In genomic region chr17:49646391-49647255, GRCh38 we compare ENCODE assay signal across 8 cellular contexts. TPM values are rescaled to one million over a fixed set of nuclear protein-coding genes. Genes with fewer than 3 reads are reported as not detected.
DNase-seq lines count a peak whose midpoint lies in the region; ATAC-seq and TF ChIP-seq lines count a peak whose summit lies in the region.

No MANE protein-coding gene starts in this region.

- no TSS peak for BruUV-seq in OCI-LY7 (replicated peaks; lab: Mats Ljungman, UMichigan)

- H3K27me3 Mint-ChIP-seq in activated T-helper 2 cell treated with anti-CD3 and anti-CD28 coated beads, Interferon-gamma antibody, Interleukin-2, Interleukin-4, amounts not matched to agents 10 μg/mL and 5 μg/mL and 100 μg/mL, durations not matched to agents 14 hours and 24 hours and 36 hours (ENCODE audit: low read depth): no peaks in the 10 kb centered on the region

- no peak overlapping the region for H3K4me2 ChIP-seq in OCI-LY7 (ENCODE audit: low read length)

- no peak overlapping the region for H2AFZ ChIP-seq in OCI-LY7 (ENCODE audit: low read length)

- peaks cover 20% of the 10 kb centered on the region; the same call in 1 of the 2 replicates for H3K36me3 ChIP-seq in OCI-LY7 (ENCODE audit: insufficient read depth, low read length)

- no peak overlapping the region for H3K4me3 Mint-ChIP-seq in activated T-helper 2 cell treated with anti-CD3 and anti-CD28 coated beads, Interferon-gamma antibody, Interleukin-2, Interleukin-4, amounts not matched to agents 10 μg/mL and 5 μg/mL and 100 μg/mL, durations not matched to agents 14 hours and 24 hours and 36 hours (ENCODE audit: low read depth)

- no peaks in the 10 kb centered on the region for H3K9me2 ChIP-seq in OCI-LY7 (ENCODE audit: insufficient read depth, low read length)

- no peaks in the 10 kb centered on the region for H3K36me3 Mint-ChIP-seq in activated T-helper 2 cell treated with anti-CD3 and anti-CD28 coated beads, Interferon-gamma antibody, Interleukin-2, Interleukin-4, amounts not matched to agents 10 μg/mL and 5 μg/mL and 100 μg/mL, durations not matched to agents 14 hours and 24 hours and 36 hours (ENCODE audit: low read depth)

- no peaks in the 10 kb centered on the region for H3K9me3 ChIP-seq in OCI-LY7 (ENCODE audit: low read length)

- 0 out of 2 replicates have a peak, but pooled peaks cover 5% of the 10 kb centered on the region for H4K20me1 ChIP-seq in OCI-LY7 (ENCODE audit: insufficient read depth, low read length)

- no peaks in the 10 kb centered on the region for H3K4me1 ChIP-seq in OCI-LY7 (ENCODE audit: insufficient read depth, low read length, poor library complexity, severe bottlenecking)

- TF ChIP-seq CTCF in GM12864 (IDR thresholded peaks at IDR 0.05; ENCODE audit: low read depth, low read length, missing control alignments) (no peak), OCI-LY7 (conservative IDR thresholded peaks at IDR 0.05; ENCODE audit: low read length) (no peak)

- POLR2A ChIA-PET in OCI-LY7 (lab: Charles Lee): interaction anchor here (0.6 to 0.9 kb wide), 3 partner anchors 15 to 546 kb away, joined by 3 to 4 read pairs (median 3); no protein-coding TSS in a partner anchor

- H3K27ac ChIP-seq in OCI-LY7 (ENCODE audit: low read depth, low read length, poor library complexity, severe bottlenecking): no peak overlapping the region

- no peaks in the 10 kb centered on the region for H3K9me3 Mint-ChIP-seq in activated T-helper 2 cell treated with anti-CD3 and anti-CD28 coated beads, Interferon-gamma antibody, Interleukin-2, Interleukin-4, amounts not matched to agents 10 μg/mL and 5 μg/mL and 100 μg/mL, durations not matched to agents 14 hours and 24 hours and 36 hours

- intact Hi-C loops in activated T-helper 2 cell treated with anti-CD3 and anti-CD28 coated beads, Interferon-gamma antibody, Interleukin-2, Interleukin-4, amounts not matched to agents 10 μg/mL and 5 μg/mL and 100 μg/mL, durations not matched to agents 14 hours and 24 hours and 36 hours (cut with micrococcal nuclease): loop anchor here (5.0 to 10.0 kb wide), 2 partner anchors 51 to 72 kb away; partner anchors contain the start of gene NXPH3
- intact Hi-C loops in left ventricle myocardium superior (cut with micrococcal nuclease) (no loop called here), OCI-LY7 (cut with micrococcal nuclease; ENCODE audit: unreplicated experiment) (no loop called here)

- CTCF ChIA-PET in OCI-LY7 (lab: Charles Lee; ENCODE audit: unreplicated experiment): no interaction called here

- ATAC-seq in HG03342 (IDR thresholded peaks at IDR 0.05; ENCODE audit: unreplicated experiment) (peak; percentile 58), left ventricle myocardium superior (peak; percentile 77)

- H3K27ac Mint-ChIP-seq in activated T-helper 2 cell treated with anti-CD3 and anti-CD28 coated beads, Interferon-gamma antibody, Interleukin-2, Interleukin-4, amounts not matched to agents 10 μg/mL and 5 μg/mL and 100 μg/mL, durations not matched to agents 14 hours and 24 hours and 36 hours: peak overlapping the region; percentile 62

- H3K79me2 ChIP-seq in OCI-LY7 (ENCODE audit: insufficient read depth, low read depth, low read length): peaks cover 52% of the 10 kb centered on the region

- no peak overlapping the region; the same call in 1 of the 2 replicates for H3K4me3 ChIP-seq in GM12864 (ENCODE audit: low read depth, low read length)
- H3K4me3 ChIP-seq in OCI-LY7 (ENCODE audit: low read depth, low read length, poor library complexity, severe bottlenecking): no peak overlapping the region

- DNase-seq in GM12864 (ENCODE audit: low read depth) (peak; percentile 13), left ventricle myocardium superior (no peak), NCI-H510A treated with DMSO at 0.1 percent for 48 hours (lab: John Stamatoyannopoulos, UW) (no peak), NCI-H2196 treated with DMSO at 0.1 percent for 48 hours (lab: John Stamatoyannopoulos, UW; ENCODE audit: unreplicated experiment) (no peak), OCI-LY7 (ENCODE audit: low spot score) (no peak)
- peak; percentile 26 for DNase-seq in activated T-helper 2 cell treated with anti-CD3 and anti-CD28 coated beads, Interferon-gamma antibody, Interleukin-2, Interleukin-4, amounts not matched to agents 10 μg/mL and 5 μg/mL and 100 μg/mL, durations not matched to agents 14 hours and 24 hours and 36 hours (ENCODE audit: low spot score)
- peak; percentile 63 for DNase-seq in stimulated activated CD4-positive, alpha-beta T cell treated with anti-CD3 and anti-CD28 coated beads, Interleukin-4, amount 100 ng/mL, for 24 hours

- H3K4me1 Mint-ChIP-seq in activated T-helper 2 cell treated with anti-CD3 and anti-CD28 coated beads, Interferon-gamma antibody, Interleukin-2, Interleukin-4, amounts not matched to agents 10 μg/mL and 5 μg/mL and 100 μg/mL, durations not matched to agents 14 hours and 24 hours and 36 hours (ENCODE audit: low read depth): peaks cover 37% of the 10 kb centered on the region

RNA-seq across cellular contexts. Expression of gene SPOP, which starts 31.3 kb away (rescaled TPM):
- total RNA-seq in activated T-helper 2 cell treated with anti-CD3 and anti-CD28 coated beads, Interferon-gamma antibody, Interleukin-2, Interleukin-4, amounts not matched to agents 10 μg/mL and 5 μg/mL and 100 μg/mL, durations not matched to agents 14 hours and 24 hours and 36 hours: 50.1 and 59.6 TPM in 2 replicates
- total RNA-seq in left ventricle myocardium superior: 77.8 TPM
- 37.8 and 61.0 TPM in 2 replicates for total RNA-seq in OCI-LY7 (2014; rRNA removed; shearing (Covaris generic))
- 59.3 and 69.0 TPM in 2 replicates for total RNA-seq in OCI-LY7 (2022)

Comparison
In these comparisons a context has a peak if more than half of its experiments do, and no peak if none do; other contexts are left out.
1. DNase-seq: peak in GM12864 (single experiment), activated T-helper 2 cell treated with anti-CD3 and anti-CD28 coated beads, Interferon-gamma antibody, Interleukin-2, Interleukin-4, amounts not matched to agents 10 μg/mL and 5 μg/mL and 100 μg/mL, durations not matched to agents 14 hours and 24 hours and 36 hours (single experiment) and stimulated activated CD4-positive, alpha-beta T cell treated with anti-CD3 and anti-CD28 coated beads, Interleukin-4, amount 100 ng/mL, for 24 hours (single experiment); none in left ventricle myocardium superior (single experiment), NCI-H510A treated with DMSO at 0.1 percent for 48 hours (single experiment), NCI-H2196 treated with DMSO at 0.1 percent for 48 hours (single experiment) and OCI-LY7 (single experiment).